19 cellular contexts compared by ENCODE assay signal in genomic region chr7:405489-406211, GRCh38.
DNase-seq lines count a peak whose midpoint lies in the region; FAIRE-seq and TF ChIP-seq lines count a peak whose summit lies in the region.
"Had no signal": no experiment of that assay in that cellular context is flagged by ENCODE, and none has a peak within 500 bp of the region (broad histone marks: within the 10 kb centered on the region; RNA-seq: fewer than 3 reads in every experiment).

No MANE protein-coding gene starts in this region.

- no peaks in the 10 kb centered on the region for H3K4me1 ChIP-seq in transverse colon

- DNase-seq in activated effector memory CD4-positive, alpha-beta T cell treated with anti-CD3 and anti-CD28 coated beads, Interleukin-2, amount 50 U/mL, for 16 hours, result peak; percentile 56
- DNase-seq in activated effector memory CD4-positive, alpha-beta T cell treated with Interleukin-2 at 50 U/mL for 16 hours, result no peak
- DNase-seq in ecto neural progenitor cell (ENCODE audit: low spot score) (peak; percentile 79), mesenteric fat pad (ENCODE audit: low spot score) (peak; percentile 88), transverse colon (peak; percentile 5), NCI-H510A treated with DMSO at 0.1 percent for 48 hours (lab: John Stamatoyannopoulos, UW) (no peak), GM12891 (ENCODE audit: insufficient read length, low spot score) (no peak)
- no peak for DNase-seq in activated CD4-positive, CD25-positive, alpha-beta regulatory T cell treated with anti-CD3 and anti-CD28 coated beads, Interleukin-2, amount 50 U/mL, for 72 hours
- DNase-seq: amniotic stem cell; DMS79 treated with DMSO at 0.1 percent for 48 hours; effector CD8-positive, alpha-beta T cell; mammary epithelial cell; NCI-H187 treated with DMSO at 0.1 percent for 48 hours; NCI-H446; SHP77 treated with DMSO at 0.1 percent for 48 hours; stimulated activated naive CD4-positive, alpha-beta T cell treated with Interleukin-2 at 50 U/mL for 16 hours had no signal

- H3K4me3 ChIP-seq in transverse colon, result no peak overlapping the region

- no peaks in the 10 kb centered on the region for H3K36me3 ChIP-seq in transverse colon

- in situ Hi-C loops in transverse colon (cut with MboI; ENCODE audit: low pct_ligation_motif_present in 1 of 4, low pct_unique_long_range_greater_than_20kb in 1 of 4, low sequenced_read_pairs in 3 of 4), result no loop called here

- peaks cover 2% of the 10 kb centered on the region for H3K27me3 ChIP-seq in transverse colon

- H3K27ac ChIP-seq in transverse colon, result no peak overlapping the region
- H3K27ac ChIP-seq: HL-60 had no signal

- TF ChIP-seq EP300 in transverse colon (IDR thresholded peaks at IDR 0.05; ENCODE audit: low read depth), result no peak

- TF ChIP-seq POLR2A in transverse colon (IDR thresholded peaks at IDR 0.05) (no peak), GM12891 (IDR thresholded peaks at IDR 0.05; ENCODE audit: low read depth, low read length) (no peak)

- intact Hi-C loops in transverse colon (cut with DNase I; ENCODE audit: low total_unique reads), result no loop called here

- no peaks in the 10 kb centered on the region for H3K9me3 ChIP-seq in transverse colon

- no peak for TF ChIP-seq CTCF in transverse colon (IDR thresholded peaks at IDR 0.05)

- no peak for FAIRE-seq in GM12891 (lab: Jason Lieb, UNC)
- FAIRE-seq: GM18507, urothelium cell line had no signal

- WGBS in transverse colon (ENCODE audit: low coverage in 1 of 2), 2 donors, result 68 to 80% methylated on average over 1 to 19 of the region's 20 CpGs

TF ChIP-seq in GM12891, 5 proteins besides CTCF, POLR2A, EP300 and RAD21:
- TF ChIP-seq TAF1 (IDR thresholded peaks at IDR 0.05; ENCODE audit: low read depth, low read length) (no peak), POU2F2 (IDR thresholded peaks at IDR 0.05; ENCODE audit: low read depth, low read length) (no peak), SPI1 (IDR thresholded peaks at IDR 0.05; ENCODE audit: low read depth, low read length) (no peak), PAX5 (IDR thresholded peaks at IDR 0.05; ENCODE audit: insufficient read depth, low read length, severe bottlenecking) (no peak), POLR2AphosphoS5 (IDR thresholded peaks at IDR 0.05; ENCODE audit: low read depth, low read length) (no peak)
TF ChIP-seq in GM12891: peak in this region for 0.

Comparison
In these comparisons a context has a peak if more than half of its experiments do, and no peak if none do; other contexts are left out.
1. DNase-seq: peak in activated effector memory CD4-positive, alpha-beta T cell treated with anti-CD3 and anti-CD28 coated beads, Interleukin-2, amount 50 U/mL, for 16 hours (single experiment), ecto neural progenitor cell (single experiment), mesenteric fat pad (single experiment) and transverse colon (single experiment); none in activated effector memory CD4-positive, alpha-beta T cell treated with Interleukin-2 at 50 U/mL for 16 hours (single experiment), NCI-H510A treated with DMSO at 0.1 percent for 48 hours (single experiment), GM12891 (single experiment) and activated CD4-positive, CD25-positive, alpha-beta regulatory T cell treated with anti-CD3 and anti-CD28 coated beads, Interleukin-2, amount 50 U/mL, for 72 hours (single experiment).